ENCODE assay signal across 19 cellular contexts in the genomic region with DNA sequence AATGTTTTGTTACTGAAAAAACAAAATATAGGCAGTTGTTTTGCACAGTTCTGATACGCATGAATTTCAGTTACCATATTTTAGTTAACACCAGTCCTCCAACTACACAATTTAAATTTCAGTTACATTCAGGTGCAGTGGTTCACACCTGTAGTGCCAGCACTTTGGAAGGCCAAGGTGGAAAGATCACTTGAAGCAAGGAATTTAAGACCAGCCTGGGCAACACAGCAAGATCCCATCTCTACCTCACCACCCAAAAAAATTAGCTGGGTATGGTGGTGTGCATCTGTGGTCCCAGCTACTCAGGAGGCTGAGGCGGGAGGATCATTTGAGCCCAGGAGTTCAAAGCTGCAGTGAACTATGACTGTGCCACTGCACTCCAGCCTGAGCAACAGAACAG. TPM values are rescaled to one million over a fixed set of nuclear protein-coding genes. Genes with fewer than 3 reads are reported as not detected.
DNase-seq lines count a peak whose midpoint lies in the region; ATAC-seq, FAIRE-seq and TF ChIP-seq lines count a peak whose summit lies in the region.
"Had no signal": no experiment of that assay in that cellular context is flagged by ENCODE, and none has a peak within 500 bp of the region (broad histone marks: within the 10 kb centered on the region; RNA-seq: fewer than 3 reads in every experiment).

No MANE protein-coding gene starts in this region.

- intact Hi-C loops in HepG2 (cut with micrococcal nuclease; ENCODE audit: unreplicated experiment) = no loop called here
- intact Hi-C loops in right lobe of liver (cut with DNase I) = no loop called here

- no peak overlapping the region for H3K27ac ChIP-seq in HepG2 (ENCODE audit: extremely low read length, insufficient read depth, low read length)
- H3K27ac ChIP-seq in right lobe of liver = no peak overlapping the region
- H3K27ac ChIP-seq in HEK293 (ENCODE audit: extremely low read depth, low read depth, low read length) = no peak overlapping the region
- no peak overlapping the region for H3K27ac ChIP-seq in trophoblast cell (ENCODE audit: low read depth, low read length)

- H3K4me1 ChIP-seq in HepG2 (ENCODE audit: insufficient read depth, low read length) (no peaks in the 10 kb centered on the region), right lobe of liver (no peaks in the 10 kb centered on the region), HEK293 (ENCODE audit: control insufficient read depth, insufficient read depth, low read length) (peaks cover 2% of the 10 kb centered on the region; the same call in 1 of the 2 replicates), trophoblast cell (ENCODE audit: control insufficient read depth in 1 of 2, insufficient read depth in 2 of 2, low read length in 2 of 2) (no peaks in the 10 kb centered on the region)

- H3K27me3 ChIP-seq in HepG2 (ENCODE audit: control insufficient read depth in 1 of 2, insufficient read depth in 2 of 2, low read length in 2 of 2) (no peaks in the 10 kb centered on the region), right lobe of liver (no peaks in the 10 kb centered on the region), trophoblast cell (ENCODE audit: insufficient read depth, low read length) (no peaks in the 10 kb centered on the region)

- TF ChIP-seq RAD21 in HepG2 (CRISPR knock-in tag; IDR thresholded peaks at IDR 0.05) = no peak

- no peaks in the 10 kb centered on the region; the same call in 1 of the 2 replicates for H4K20me1 ChIP-seq in HepG2 (ENCODE audit: insufficient read depth, low read length)

- DNase-seq in HepG2 (ENCODE audit: low spot score) = no peak
- DNase-seq in right lobe of liver = no peak
- no peak for DNase-seq in WTC11 (ENCODE audit: low spot score)
- DNase-seq in trophoblast cell = no peak
- no peak for DNase-seq in GF-D8 (lab: John Stamatoyannopoulos, UW)
- DNase-seq in ecto neural progenitor cell (ENCODE audit: low spot score) = no peak
- DNase-seq: 8988T; C1 segment of cervical spinal cord; Calu3; CD4-positive, alpha-beta memory T cell; COR-L47; DMS53; DMS79 treated with DMSO at 0.1 percent for 48 hours; GDM1; GOT3 had no signal

- no peak for TF ChIP-seq CTCF in HepG2 (CRISPR knock-in tag; IDR thresholded peaks at IDR 0.05)
- no peak for TF ChIP-seq CTCF in right lobe of liver (IDR thresholded peaks at IDR 0.05)
- no peak for TF ChIP-seq CTCF in HEK293 (tag by site-specific recombination; IDR thresholded peaks at IDR 0.05)
- TF ChIP-seq CTCF in WTC11 (IDR thresholded peaks at IDR 0.05) = no peak

- H4K8ac ChIP-seq in trophoblast cell (ENCODE audit: low read depth, low read length) = no peak overlapping the region

- no peak overlapping the region for H3K27ac Mint-ChIP-seq in WTC11

- H3K79me1 ChIP-seq in trophoblast cell (ENCODE audit: low read length) = no peaks in the 10 kb centered on the region

- H3K18ac ChIP-seq in trophoblast cell (ENCODE audit: low read length) = peak overlapping the region; percentile 18

- H2BK12ac ChIP-seq in trophoblast cell (ENCODE audit: low read length) = no peak overlapping the region

- no TSS peak for BruUV-seq in HepG2 (replicated peaks; lab: Mats Ljungman, UMichigan)

- TF ChIP-seq EP300 in HepG2 (IDR thresholded peaks at IDR 0.05; ENCODE audit: low read depth in 2 of 2, low read length in 2 of 2) (no peak), HepG2 (CRISPR knock-in tag; IDR thresholded peaks at IDR 0.05; ENCODE audit: borderline replicate concordance) (no peak)

- H3K9me3 Mint-ChIP-seq in WTC11 = peaks cover 14% of the 10 kb centered on the region
- H3K9me3 Mint-ChIP-seq: CD4-positive, alpha-beta memory T cell had no signal

- TF ChIP-seq POLR2A in HepG2 (IDR thresholded peaks at IDR 0.05; ENCODE audit: insufficient read depth in 1 of 2, low read depth in 2 of 2, low read length in 2 of 2) (no peak), right lobe of liver (IDR thresholded peaks at IDR 0.05) (no peak)

- H3K36me3 ChIP-seq in HepG2 (replicated peaks in 1 of 2; ENCODE audit: control insufficient read depth in 1 of 2, insufficient read depth in 2 of 2, low read length in 2 of 2) (no peaks in the 10 kb centered on the region), right lobe of liver (no peaks in the 10 kb centered on the region), HEK293 (ENCODE audit: control insufficient read depth in 2 of 2, insufficient read depth in 1 of 2, low read length in 2 of 2) (no peaks in the 10 kb centered on the region), trophoblast cell (ENCODE audit: control insufficient read depth in 1 of 2, insufficient read depth in 2 of 2, low read length in 2 of 2) (peaks cover 0 to 5% of the 10 kb centered on the region in 2 experiments)
- H3K36me3 ChIP-seq: HAP-1 had no signal

- no peak overlapping the region for H4K12ac ChIP-seq in trophoblast cell (ENCODE audit: low read depth, low read length)

- H3K27me3 Mint-ChIP-seq in WTC11 (ENCODE audit: low read depth) = no peaks in the 10 kb centered on the region
- H3K27me3 Mint-ChIP-seq: CD4-positive, alpha-beta memory T cell had no signal

- H3K4me1 Mint-ChIP-seq in WTC11 = no peaks in the 10 kb centered on the region

- H3K9me3 ChIP-seq in HepG2 (ENCODE audit: low read length) = no peaks in the 10 kb centered on the region
- H3K9me3 ChIP-seq in right lobe of liver = no peaks in the 10 kb centered on the region
- no peaks in the 10 kb centered on the region for H3K9me3 ChIP-seq in HEK293 (ENCODE audit: control insufficient read depth, insufficient read depth, low read depth, low read length)
- H3K9me3 ChIP-seq in trophoblast cell (ENCODE audit: insufficient read depth, low read depth, low read length) = no peaks in the 10 kb centered on the region
- H3K9me3 ChIP-seq: HAP-1 had no signal

- H3K4me2 ChIP-seq in HepG2 (ENCODE audit: low read depth, low read length) (no peak overlapping the region), trophoblast cell (ENCODE audit: low read length) (no peak overlapping the region)

- peaks cover 17% of the 10 kb centered on the region for H3K79me2 ChIP-seq in HepG2 (ENCODE audit: insufficient read depth, low read length)
- no peaks in the 10 kb centered on the region for H3K79me2 ChIP-seq in trophoblast cell (ENCODE audit: control insufficient read depth, insufficient read depth, low read length, poor library complexity)

- H2BK5ac ChIP-seq in trophoblast cell (ENCODE audit: low read depth, low read length, poor library complexity) = no peak overlapping the region

- H3K4me3 Mint-ChIP-seq in WTC11 = no peak overlapping the region

- no peak overlapping the region for H2AK5ac ChIP-seq in trophoblast cell (ENCODE audit: low read length)

- CTCF ChIA-PET in HepG2 (lab: Yijun Ruan, JAX; ENCODE audit: low intra/inter-chr PET ratio, low total read pairs) = no interaction called here
- CTCF ChIA-PET in HEK293 (lab: Yijun Ruan, JAX) = interaction anchor here (0.6 to 0.7 kb wide), 2 partner anchors 497 to 1285 kb away, joined by 3 to 5 read pairs; no protein-coding TSS in a partner anchor
- CTCF ChIA-PET in WTC11 (lab: Charles Lee) = no interaction called here

- ATAC-seq in HepG2 (no peak), right lobe of liver (no peak), WTC11 (no peak), HG03571 (IDR thresholded peaks at IDR 0.05; ENCODE audit: unreplicated experiment) (no peak)

- POLR2A ChIA-PET in HepG2 (lab: Yijun Ruan, JAX) (no interaction called here), HEK293 (lab: Yijun Ruan, JAX) (no interaction called here), WTC11 (lab: Charles Lee) (no interaction called here)

- H4K91ac ChIP-seq in trophoblast cell (ENCODE audit: low read depth, low read length) = no peak overlapping the region

- H2BK120ac ChIP-seq in trophoblast cell (ENCODE audit: insufficient read depth, low read length, poor library complexity) = no peak overlapping the region

- H3K23ac ChIP-seq in trophoblast cell (ENCODE audit: low read length) = no peak overlapping the region

- WGBS in HepG2 (ENCODE audit: low lambda C conversion rate) = 99% methylated on average over 2 of the region's 2 CpGs
- WGBS in right lobe of liver (ENCODE audit: insufficient coverage, low coverage, low lambda C conversion rate, missing lambda C conversion rate) = 100% methylated on average over 2 of the region's 2 CpGs
- no CpG with 5 or more reads among the region's 2 CpGs for WGBS in trophoblast cell (ENCODE audit: extremely low coverage, insufficient coverage, insufficient read length)

- no peak for FAIRE-seq in HepG2 (lab: Jason Lieb, UNC)
- FAIRE-seq: GM18507 had no signal

- H3K9ac ChIP-seq in HepG2 (ENCODE audit: insufficient read depth, low read depth, low read length) (no peak overlapping the region), trophoblast cell (ENCODE audit: low read length) (no peak overlapping the region)

- H3K14ac ChIP-seq in trophoblast cell (ENCODE audit: low read length) = no peak overlapping the region

- H3K36me3 Mint-ChIP-seq in WTC11 = peaks cover 4% of the 10 kb centered on the region; the same call in 1 of the 2 replicates

- H3K4ac ChIP-seq in trophoblast cell (ENCODE audit: low read depth, low read length) = peak overlapping the region; percentile 93

- in situ Hi-C loops in HepG2 (cut with HindIII; ENCODE audit: extremely low pct_ligation_motif_present, low pct_unique_long_range_greater_than_20kb) = no loop called here

- H2AFZ ChIP-seq in HepG2 (ENCODE audit: low read length) (no peak overlapping the region), trophoblast cell (ENCODE audit: insufficient read depth, low read length, poor library complexity) (no peak overlapping the region)

- H3K4me3 ChIP-seq in HepG2 (replicated peaks in 1 of 3; ENCODE audit: insufficient read depth in 1 of 3, low read depth in 2 of 3, low read length in 3 of 3) (no peak overlapping the region), right lobe of liver (no peak overlapping the region), HEK293 (ENCODE audit: low read depth, low read length) (no peak overlapping the region), trophoblast cell (ENCODE audit: low read depth, low read length) (no peak overlapping the region)
- H3K4me3 ChIP-seq: HAP-1 had no signal

RNA-seq across cellular contexts. Expression of a gene that starts 45.3 kb away (rescaled TPM):
- total RNA-seq in HepG2 (2016; rRNA removed; fragmentation: Illumina TruSeq; extraction: Trizol) = 22.9 and 29.3 TPM in 2 replicates
- total RNA-seq in HepG2 (2016; cell fraction: cytosol; rRNA removed; fragmentation: Illumina TruSeq; extraction: Trizol; ENCODE audit: low read depth) = 3.5 and 4.0 TPM in 2 replicates
- total RNA-seq in HepG2 (2016; cell fraction: insoluble cytoplasmic fraction; rRNA removed; fragmentation: Illumina TruSeq; extraction: Trizol) = 23.9 and 24.7 TPM in 2 replicates
- 9.3 and 10.0 TPM in 2 replicates for total RNA-seq in HepG2 (2016; cell fraction: membrane; rRNA removed; fragmentation: Illumina TruSeq; extraction: Trizol)
- total RNA-seq in HepG2 (2016; cell fraction: nucleus; rRNA removed; fragmentation: Illumina TruSeq; extraction: Trizol) = 18.3 and 20.7 TPM in 2 replicates
- polyA plus RNA-seq in HepG2 (2011; rRNA removed) = 16.4 and 20.9 TPM in 2 replicates
- polyA plus RNA-seq in HepG2 (2011; cell fraction: cytosol; rRNA removed) = 13.4 and 17.1 TPM in 2 replicates
- 11.7 and 12.2 TPM in 2 replicates for polyA plus RNA-seq in HepG2 (2011; cell fraction: nucleus; rRNA removed)
- 12.8 and 18.5 TPM in 2 replicates for polyA plus RNA-seq in HepG2 (2012)
- 1.3 TPM in 2 replicates for polyA plus RNA-seq in HepG2 (2016; cell fraction: cytosol; fragmentation: Illumina TruSeq; extraction: Trizol; ENCODE audit: low read depth)
- polyA plus RNA-seq in HepG2 (2016; cell fraction: insoluble cytoplasmic fraction; fragmentation: Illumina TruSeq; extraction: Trizol; ENCODE audit: low read depth) = 28.5 and 28.8 TPM in 2 replicates
- polyA plus RNA-seq in HepG2 (2016; cell fraction: membrane; fragmentation: Illumina TruSeq; extraction: Trizol; ENCODE audit: low read depth) = 4.5 and 5.5 TPM in 2 replicates
- polyA plus RNA-seq in HepG2 (2016; cell fraction: nucleus; fragmentation: Illumina TruSeq; extraction: Trizol; ENCODE audit: insufficient read depth, low read depth) = 18.6 and 19.8 TPM in 2 replicates
- polyA minus RNA-seq in HepG2 (2011; rRNA and poly(A)+ RNA removed; ENCODE audit: low replicate concordance) = 13.8 and 16.1 TPM in 2 replicates
- polyA minus RNA-seq in HepG2 (2011; cell fraction: cytosol; rRNA and poly(A)+ RNA removed) = 11.3 and 13.0 TPM in 2 replicates
- 37.5 and 44.6 TPM in 2 replicates for polyA minus RNA-seq in HepG2 (2011; cell fraction: nucleus; rRNA and poly(A)+ RNA removed)
- total RNA-seq in right lobe of liver = 10 to 100 TPM; 13.4 to 25.3 (median 17.4) TPM
- total RNA-seq in WTC11 (2021) = 27.9 to 33.9 TPM (median 29.3 TPM) in 3 replicates
- 59.4 and 60.1 TPM in 2 replicates for polyA plus RNA-seq in trophoblast cell (2013)
